Comparison of ENCODE assay signal across 9 cellular contexts in the genomic region with DNA sequence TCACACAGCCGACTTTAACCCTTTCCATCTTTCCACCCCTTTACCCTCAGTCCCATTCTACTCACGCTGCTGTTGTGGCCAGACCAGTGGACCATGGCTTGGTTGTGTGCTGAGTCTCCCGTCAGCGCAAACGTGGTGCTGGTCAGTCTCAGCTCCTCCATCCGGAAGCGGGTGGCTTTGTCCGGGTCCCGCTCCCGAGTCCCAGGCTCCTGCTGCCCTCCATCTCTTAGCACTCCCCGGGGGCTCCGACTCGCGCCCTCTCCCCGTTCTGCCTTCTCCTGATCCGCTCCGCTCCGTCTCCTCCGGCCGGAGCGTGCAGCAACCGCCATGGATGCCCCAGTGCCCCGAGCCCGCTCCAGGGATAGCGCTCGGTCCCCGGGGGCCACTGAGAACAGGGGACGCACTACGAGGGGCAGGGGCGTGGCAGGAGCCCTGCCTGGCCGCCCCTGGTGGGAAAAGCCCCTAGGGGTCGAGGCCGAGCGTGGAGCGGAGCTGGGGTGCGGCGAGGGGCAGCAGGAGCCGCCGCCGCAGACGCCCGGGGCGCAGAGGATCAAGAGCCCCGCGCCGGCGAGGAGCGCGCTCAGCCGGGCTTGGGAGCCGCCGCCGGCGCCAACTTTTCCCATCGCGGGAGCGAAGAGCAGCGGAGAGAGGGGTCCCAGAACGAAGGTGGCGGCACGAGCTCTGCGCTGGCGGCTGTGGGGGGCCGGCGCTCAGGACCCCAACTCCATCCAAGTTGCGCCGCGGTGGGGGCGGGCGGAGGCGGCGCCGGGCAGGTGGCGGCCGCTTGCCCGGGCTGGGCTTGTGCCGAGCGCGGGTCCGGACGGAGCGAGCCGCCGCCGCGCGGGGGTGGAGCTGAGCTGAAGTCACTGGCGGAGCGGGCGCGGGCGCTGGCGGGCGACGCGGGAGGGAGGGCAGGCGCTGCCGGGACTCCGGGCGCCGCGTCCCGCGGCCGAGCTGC. TPM values are rescaled to one million over a fixed set of nuclear protein-coding genes. Genes with fewer than 3 reads are reported as not detected.
DNase-seq lines count a peak whose midpoint lies in the region; ATAC-seq and TF ChIP-seq lines count a peak whose summit lies in the region.
"Had no signal": no experiment of that assay in that cellular context is flagged by ENCODE, and none has a peak within 500 bp of the region (broad histone marks: within the 10 kb centered on the region; RNA-seq: fewer than 3 reads in every experiment).

A gene (minus strand): TSS at position 803 of the 958 bp plus-strand sequence.

- H3K27me3 ChIP-seq in foreskin keratinocyte (peaks cover 40% of the 10 kb centered on the region), upper lobe of right lung (peaks cover 30% of the 10 kb centered on the region)

- no peak within 1 kb of the TSS for H3K4me3 ChIP-seq in upper lobe of right lung

- no peak for TF ChIP-seq CTCF in foreskin keratinocyte (conservative IDR thresholded peaks at IDR 0.05)
- TF ChIP-seq CTCF in nephron (IDR thresholded peaks at IDR 0.05; ENCODE audit: unreplicated experiment in 3 of 3): no peak
- no peak for TF ChIP-seq CTCF in upper lobe of right lung (IDR thresholded peaks at IDR 0.05)

- H3K27ac Mint-ChIP-seq in activated naive CD8-positive, alpha-beta T cell treated with anti-CD3 and anti-CD28 coated beads, Interleukin-2, amount 10 ng/mL, durations not matched to agents 7 days and 5 days: no peak within 1 kb of the TSS
- no peak within 1 kb of the TSS for H3K27ac Mint-ChIP-seq in activated naive CD8-positive, alpha-beta T cell treated with anti-CD3 and anti-CD28 coated beads for 36 hours
- peak within 1 kb of the TSS in 1 of 3 experiments; percentile 49 for H3K27ac Mint-ChIP-seq in nephron
- no peak within 1 kb of the TSS for H3K27ac Mint-ChIP-seq in activated T-helper 1 cell treated with anti-CD3 and anti-CD28 coated beads, Interleukin-12 subunit alpha, Interleukin-12 subunit beta, Interleukin-2, Interleukin-4 antibody, amounts not matched to agents 30 ng/mL and 10 ng/mL and 1 ng/mL, durations not matched to agents 14 hours and 24 hours and 36 hours
- H3K27ac Mint-ChIP-seq: activated T-helper 17 cell treated with anti-CD3 and anti-CD28 coated beads, Interleukin-2, amount 50 U/mL, for 72 hours had no signal

- no peak for ATAC-seq in activated naive CD8-positive, alpha-beta T cell treated with anti-CD3 and anti-CD28 coated beads, Interleukin-2, amount 10 ng/mL, durations not matched to agents 7 days and 5 days (ENCODE audit: low read depth)
- ATAC-seq in foreskin keratinocyte: peak; percentile 71
- ATAC-seq in upper lobe of right lung: peak; percentile 78
- ATAC-seq in GM18498 (IDR thresholded peaks at IDR 0.05; ENCODE audit: unreplicated experiment): no peak
- ATAC-seq: activated T-helper 17 cell treated with anti-CD3 and anti-CD28 coated beads, Interleukin-2, amount 50 U/mL, for 72 hours had no signal

- POLR2A ChIA-PET in activated naive CD8-positive, alpha-beta T cell treated with anti-CD3 and anti-CD28 coated beads, Interleukin-2, amount 10 ng/mL, durations not matched to agents 7 days and 5 days (lab: Charles Lee): no interaction called here

- H3K4me3 Mint-ChIP-seq in activated naive CD8-positive, alpha-beta T cell treated with anti-CD3 and anti-CD28 coated beads, Interleukin-2, amount 10 ng/mL, durations not matched to agents 7 days and 5 days: no peak within 1 kb of the TSS
- no peak within 1 kb of the TSS for H3K4me3 Mint-ChIP-seq in activated naive CD8-positive, alpha-beta T cell treated with anti-CD3 and anti-CD28 coated beads for 36 hours
- H3K4me3 Mint-ChIP-seq in nephron: peak within 1 kb of the TSS; percentile 88 to 91 (median 90)
- H3K4me3 Mint-ChIP-seq in activated T-helper 1 cell treated with anti-CD3 and anti-CD28 coated beads, Interleukin-12 subunit alpha, Interleukin-12 subunit beta, Interleukin-2, Interleukin-4 antibody, amounts not matched to agents 30 ng/mL and 10 ng/mL and 1 ng/mL, durations not matched to agents 14 hours and 24 hours and 36 hours: no peak within 1 kb of the TSS
- H3K4me3 Mint-ChIP-seq: activated T-helper 17 cell treated with anti-CD3 and anti-CD28 coated beads, Interleukin-2, amount 50 U/mL, for 72 hours had no signal

- intact Hi-C loops in upper lobe of right lung (cut with DNase I): no loop called here
- intact Hi-C loops in activated T-helper 1 cell treated with anti-CD3 and anti-CD28 coated beads, Interleukin-12 subunit alpha, Interleukin-12 subunit beta, Interleukin-2, Interleukin-4 antibody, amounts not matched to agents 30 ng/mL and 10 ng/mL and 1 ng/mL, durations not matched to agents 14 hours and 24 hours and 36 hours (cut with micrococcal nuclease): no loop called here

- peaks cover 2% of the 10 kb centered on the region for H3K9me3 Mint-ChIP-seq in activated naive CD8-positive, alpha-beta T cell treated with anti-CD3 and anti-CD28 coated beads, Interleukin-2, amount 10 ng/mL, durations not matched to agents 7 days and 5 days
- H3K9me3 Mint-ChIP-seq in activated naive CD8-positive, alpha-beta T cell treated with anti-CD3 and anti-CD28 coated beads for 36 hours: peaks cover 4% of the 10 kb centered on the region
- no peaks in the 10 kb centered on the region for H3K9me3 Mint-ChIP-seq in nephron
- no peaks in the 10 kb centered on the region for H3K9me3 Mint-ChIP-seq in activated T-helper 1 cell treated with anti-CD3 and anti-CD28 coated beads, Interleukin-12 subunit alpha, Interleukin-12 subunit beta, Interleukin-2, Interleukin-4 antibody, amounts not matched to agents 30 ng/mL and 10 ng/mL and 1 ng/mL, durations not matched to agents 14 hours and 24 hours and 36 hours

- peaks cover 21% of the 10 kb centered on the region for H3K27me3 Mint-ChIP-seq in activated naive CD8-positive, alpha-beta T cell treated with anti-CD3 and anti-CD28 coated beads, Interleukin-2, amount 10 ng/mL, durations not matched to agents 7 days and 5 days
- peaks cover 42% of the 10 kb centered on the region for H3K27me3 Mint-ChIP-seq in activated naive CD8-positive, alpha-beta T cell treated with anti-CD3 and anti-CD28 coated beads for 36 hours
- H3K27me3 Mint-ChIP-seq in nephron (ENCODE audit: low read depth): peaks cover 88% of the 10 kb centered on the region
- H3K27me3 Mint-ChIP-seq in activated T-helper 1 cell treated with anti-CD3 and anti-CD28 coated beads, Interleukin-12 subunit alpha, Interleukin-12 subunit beta, Interleukin-2, Interleukin-4 antibody, amounts not matched to agents 30 ng/mL and 10 ng/mL and 1 ng/mL, durations not matched to agents 14 hours and 24 hours and 36 hours (ENCODE audit: insufficient read depth): peaks cover 16% of the 10 kb centered on the region

- no peaks in the 10 kb centered on the region for H3K36me3 ChIP-seq in upper lobe of right lung

- H3K4me1 Mint-ChIP-seq in activated naive CD8-positive, alpha-beta T cell treated with anti-CD3 and anti-CD28 coated beads, Interleukin-2, amount 10 ng/mL, durations not matched to agents 7 days and 5 days: no peaks in the 10 kb centered on the region
- H3K4me1 Mint-ChIP-seq in activated naive CD8-positive, alpha-beta T cell treated with anti-CD3 and anti-CD28 coated beads for 36 hours: no peaks in the 10 kb centered on the region
- H3K4me1 Mint-ChIP-seq in nephron: peaks cover 5% of the 10 kb centered on the region
- no peaks in the 10 kb centered on the region for H3K4me1 Mint-ChIP-seq in activated T-helper 1 cell treated with anti-CD3 and anti-CD28 coated beads, Interleukin-12 subunit alpha, Interleukin-12 subunit beta, Interleukin-2, Interleukin-4 antibody, amounts not matched to agents 30 ng/mL and 10 ng/mL and 1 ng/mL, durations not matched to agents 14 hours and 24 hours and 36 hours (ENCODE audit: low read depth)
- H3K4me1 Mint-ChIP-seq: activated T-helper 17 cell treated with anti-CD3 and anti-CD28 coated beads, Interleukin-2, amount 50 U/mL, for 72 hours had no signal

- H3K4me1 ChIP-seq in foreskin keratinocyte: no peaks in the 10 kb centered on the region
- H3K4me1 ChIP-seq in upper lobe of right lung: no peaks in the 10 kb centered on the region

- no peak within 1 kb of the TSS for H3K27ac ChIP-seq in foreskin keratinocyte
- H3K27ac ChIP-seq in upper lobe of right lung: no peak within 1 kb of the TSS

- H3K36me3 Mint-ChIP-seq in activated naive CD8-positive, alpha-beta T cell treated with anti-CD3 and anti-CD28 coated beads, Interleukin-2, amount 10 ng/mL, durations not matched to agents 7 days and 5 days: peaks cover 2% of the 10 kb centered on the region
- peaks cover 4% of the 10 kb centered on the region for H3K36me3 Mint-ChIP-seq in activated naive CD8-positive, alpha-beta T cell treated with anti-CD3 and anti-CD28 coated beads for 36 hours
- no peaks in the 10 kb centered on the region for H3K36me3 Mint-ChIP-seq in nephron (ENCODE audit: low read depth)
- H3K36me3 Mint-ChIP-seq in activated T-helper 1 cell treated with anti-CD3 and anti-CD28 coated beads, Interleukin-12 subunit alpha, Interleukin-12 subunit beta, Interleukin-2, Interleukin-4 antibody, amounts not matched to agents 30 ng/mL and 10 ng/mL and 1 ng/mL, durations not matched to agents 14 hours and 24 hours and 36 hours (ENCODE audit: low read depth): no peaks in the 10 kb centered on the region

- DNase-seq in activated naive CD8-positive, alpha-beta T cell treated with anti-CD3 and anti-CD28 coated beads, Interleukin-2, amount 10 ng/mL, durations not matched to agents 7 days and 5 days: peak; percentile 31
- no peak for DNase-seq in activated naive CD8-positive, alpha-beta T cell treated with anti-CD3 and anti-CD28 coated beads for 36 hours
- DNase-seq in foreskin keratinocyte: no peak
- peak; percentile 68 for DNase-seq in upper lobe of right lung
- no peak for DNase-seq in SKM-1 treated with dmso at 0.1 percent for 144 hours (lab: John Stamatoyannopoulos, UW; ENCODE audit: unreplicated experiment)
- DNase-seq in activated T-helper 1 cell treated with anti-CD3 and anti-CD28 coated beads, Interleukin-12 subunit alpha, Interleukin-12 subunit beta, Interleukin-2, Interleukin-4 antibody, amounts not matched to agents 30 ng/mL and 10 ng/mL and 1 ng/mL, durations not matched to agents 14 hours and 24 hours and 36 hours (ENCODE audit: low spot score): no peak

- no peaks in the 10 kb centered on the region for H3K9me3 ChIP-seq in upper lobe of right lung

RNA-seq across cellular contexts. Expression of the gene that starts here (rescaled TPM):
- not detected for total RNA-seq in activated naive CD8-positive, alpha-beta T cell treated with anti-CD3 and anti-CD28 coated beads, Interleukin-2, amount 10 ng/mL, durations not matched to agents 7 days and 5 days
- not detected for total RNA-seq in activated naive CD8-positive, alpha-beta T cell treated with anti-CD3 and anti-CD28 coated beads for 36 hours
- total RNA-seq in foreskin keratinocyte (not detected in 2 replicates), upper lobe of right lung (0.23 TPM)
- not detected in 2 replicates for polyA plus RNA-seq in foreskin keratinocyte
- total RNA-seq in activated T-helper 1 cell treated with anti-CD3 and anti-CD28 coated beads, Interleukin-12 subunit alpha, Interleukin-12 subunit beta, Interleukin-2, Interleukin-4 antibody, amounts not matched to agents 30 ng/mL and 10 ng/mL and 1 ng/mL, durations not matched to agents 14 hours and 24 hours and 36 hours: not detected in 2 replicates
- total RNA-seq: activated T-helper 17 cell treated with anti-CD3 and anti-CD28 coated beads, Interleukin-2, amount 50 U/mL, for 72 hours had no signal

Comparison
In these comparisons a context has a peak if more than half of its experiments do, and no peak if none do; other contexts are left out.
1. Peak in DNase-seq in activated naive CD8-positive, alpha-beta T cell treated with anti-CD3 and anti-CD28 coated beads, Interleukin-2, amount 10 ng/mL, durations not matched to agents 7 days and 5 days; RNA of the gene not detected or under 1 TPM.
2. Peak in ATAC-seq in foreskin keratinocyte; RNA of the gene not detected or under 1 TPM.
3. Peak in DNase-seq and ATAC-seq in upper lobe of right lung; RNA of the gene not detected or under 1 TPM.
4. H3K4me3 Mint-ChIP-seq: peak in nephron (3 of 3); none in activated naive CD8-positive, alpha-beta T cell treated with anti-CD3 and anti-CD28 coated beads, Interleukin-2, amount 10 ng/mL, durations not matched to agents 7 days and 5 days (single experiment), activated naive CD8-positive, alpha-beta T cell treated with anti-CD3 and anti-CD28 coated beads for 36 hours (single experiment) and activated T-helper 1 cell treated with anti-CD3 and anti-CD28 coated beads, Interleukin-12 subunit alpha, Interleukin-12 subunit beta, Interleukin-2, Interleukin-4 antibody, amounts not matched to agents 30 ng/mL and 10 ng/mL and 1 ng/mL, durations not matched to agents 14 hours and 24 hours and 36 hours (single experiment).